ENCODE assay signal across 15 cellular contexts in the genomic region with DNA sequence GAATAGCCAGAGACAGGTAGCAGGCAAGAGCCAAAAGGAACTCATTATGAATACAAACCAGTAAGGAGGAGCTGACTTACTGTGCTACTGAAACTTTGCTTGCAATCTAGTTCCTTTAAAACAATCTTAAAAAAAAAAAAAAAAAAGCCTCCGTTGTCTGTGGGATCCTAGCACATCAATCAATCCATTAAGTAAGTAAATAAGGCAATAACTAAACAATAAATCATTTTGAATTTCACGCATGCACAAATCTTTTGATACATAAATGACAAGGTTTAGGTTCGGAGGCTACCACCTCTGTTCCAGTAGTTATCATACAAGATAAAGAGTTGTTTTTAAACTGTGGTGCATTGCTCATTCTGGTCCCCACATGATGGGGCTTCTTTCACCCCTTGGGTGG.
DNase-seq lines count a peak whose midpoint lies in the region; FAIRE-seq and TF ChIP-seq lines count a peak whose summit lies in the region.
"Had no signal": no experiment of that assay in that cellular context is flagged by ENCODE, and none has a peak within 500 bp of the region (broad histone marks: within the 10 kb centered on the region; RNA-seq: fewer than 3 reads in every experiment).

No MANE protein-coding gene starts in this region.

- POLR2A ChIA-PET in HEK293T (lab: Yijun Ruan, JAX) = no interaction called here

- no peak for FAIRE-seq in frontal cortex (lab: Jason Lieb, UNC)
- FAIRE-seq: GM12891, H54 had no signal

- peaks cover 6% of the 10 kb centered on the region for H3K27me3 Mint-ChIP-seq in endothelial cell (ENCODE audit: unreplicated experiment)

- H3K9me3 Mint-ChIP-seq in endothelial cell (ENCODE audit: unreplicated experiment) = no peaks in the 10 kb centered on the region

- in situ Hi-C loops in GM13977 (cut with MboI; ENCODE audit: low pct_unique_long_range_greater_than_20kb, low sequenced_read_pairs, unreplicated experiment) = no loop called here

- TF ChIP-seq CTCF in endothelial cell (IDR thresholded peaks at IDR 0.05; ENCODE audit: unreplicated experiment) (no peak), GM13977 (IDR thresholded peaks at IDR 0.05; ENCODE audit: extremely low read depth, insufficient read depth, missing control alignments) (no peak)

- peak overlapping the region; percentile 82 for H3K4me3 Mint-ChIP-seq in endothelial cell (ENCODE audit: unreplicated experiment)

- peak overlapping the region; percentile 85 for H3K27ac Mint-ChIP-seq in endothelial cell (ENCODE audit: unreplicated experiment)

- H3K4me1 Mint-ChIP-seq in endothelial cell (ENCODE audit: unreplicated experiment) = peaks cover 42% of the 10 kb centered on the region

- CTCF ChIA-PET in HEK293T (lab: Yijun Ruan, JAX) = no interaction called here

- no peak for DNase-seq in HEK293T (ENCODE audit: extremely low spot score)
- DNase-seq in NCI-H446 treated with DMSO at 0.1 percent for 48 hours (lab: John Stamatoyannopoulos, UW) = peak; percentile 94
- DNase-seq in endothelial cell (ENCODE audit: low spot score) = no peak
- DNase-seq in retina = peak; percentile 18
- no peak for DNase-seq in frontal cortex (ENCODE audit: low spot score in 2 of 2)
- no peak for DNase-seq in GM13977 (ENCODE audit: low spot score)
- DNase-seq in globus pallidus (ENCODE audit: low spot score) = no peak
- DNase-seq: GF-D8, IMR-90, Kasumi-1, NCI-H1105, NCI-H187, NCI-H774 had no signal

- H3K36me3 Mint-ChIP-seq in endothelial cell (ENCODE audit: low read depth, unreplicated experiment) = no peaks in the 10 kb centered on the region

TF ChIP-seq in HEK293T, 16 proteins besides CTCF, POLR2A, EP300 and RAD21:
- TF ChIP-seq SP1 (IDR thresholded peaks at IDR 0.05) = no peak
- TF ChIP-seq ZNF384 (IDR thresholded peaks at IDR 0.05) = peak; percentile 70
- no peak for TF ChIP-seq SUZ12 (IDR thresholded peaks at IDR 0.05)
- TF ChIP-seq, protein P1, sequence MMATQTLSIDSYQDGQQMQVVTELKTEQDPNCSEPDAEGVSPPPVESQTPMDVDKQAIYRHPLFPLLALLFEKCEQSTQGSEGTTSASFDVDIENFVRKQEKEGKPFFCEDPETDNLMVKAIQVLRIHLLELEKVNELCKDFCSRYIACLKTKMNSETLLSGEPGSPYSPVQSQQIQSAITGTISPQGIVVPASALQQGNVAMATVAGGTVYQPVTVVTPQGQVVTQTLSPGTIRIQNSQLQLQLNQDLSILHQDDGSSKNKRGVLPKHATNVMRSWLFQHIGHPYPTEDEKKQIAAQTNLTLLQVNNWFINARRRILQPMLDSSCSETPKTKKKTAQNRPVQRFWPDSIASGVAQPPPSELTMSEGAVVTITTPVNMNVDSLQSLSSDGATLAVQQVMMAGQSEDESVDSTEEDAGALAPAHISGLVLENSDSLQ (IDR thresholded peaks at IDR 0.05) = peak; percentile 84

Comparison
In these comparisons a context has a peak if more than half of its experiments do, and no peak if none do; other contexts are left out.
1. DNase-seq: peak in NCI-H446 treated with DMSO at 0.1 percent for 48 hours (single experiment) and retina (single experiment); none in HEK293T (single experiment), endothelial cell (single experiment), frontal cortex (0 of 2), GM13977 (single experiment) and globus pallidus (single experiment).